Comparison of ENCODE assay signal across 6 cellular contexts in the genomic region with DNA sequence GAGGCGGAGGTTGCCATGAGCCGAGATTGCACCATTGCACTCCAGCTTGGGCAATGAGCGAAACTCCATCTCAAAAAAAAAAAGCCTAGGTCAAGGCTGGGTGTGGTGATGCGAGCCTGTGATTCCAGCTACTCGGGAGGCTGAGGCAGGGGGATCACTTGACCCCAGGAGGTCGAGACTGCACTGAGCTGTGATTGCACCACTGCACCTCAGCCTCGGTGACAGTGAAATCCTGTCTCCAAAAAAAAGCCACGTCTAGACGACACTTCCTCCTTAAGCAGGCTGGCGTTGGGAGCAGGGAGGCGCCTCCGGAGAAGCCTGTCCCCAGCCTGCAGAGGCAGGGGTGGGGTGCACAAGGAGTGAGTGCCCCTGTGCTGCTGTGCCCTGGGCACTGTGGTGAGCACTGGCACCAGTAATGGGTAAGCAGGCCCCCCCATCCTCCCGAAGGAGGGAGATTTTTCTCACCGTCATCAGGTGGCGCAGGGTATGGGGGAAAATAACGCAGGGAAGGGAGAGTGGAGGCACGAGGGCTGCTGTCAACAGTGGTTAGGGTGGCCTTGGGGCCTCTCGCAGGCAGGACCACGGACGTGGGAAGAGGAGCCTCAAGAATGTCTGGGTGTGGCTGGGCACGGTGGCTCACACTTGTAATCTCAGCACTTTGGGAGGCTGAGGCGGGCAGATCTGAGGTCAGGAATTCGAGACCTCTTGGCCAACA. TPM values are rescaled to one million over a fixed set of nuclear protein-coding genes. Genes with fewer than 3 reads are reported as not detected.
DNase-seq lines count a peak whose midpoint lies in the region; ATAC-seq and TF ChIP-seq lines count a peak whose summit lies in the region.

No MANE protein-coding gene starts in this region.

- H3K36me3 ChIP-seq in MM.1S (replicated peaks; ENCODE audit: insufficient read depth, low read length), result peaks cover 18% of the 10 kb centered on the region

- peak; percentile 51 to 56 for ATAC-seq in activated T-cell treated with anti-CD3 and anti-CD28 coated beads, Interleukin-2, amount 50 U/mL, for 72 hours (replicated peaks in 1 of 2)
- no peak for ATAC-seq in GM19455 (IDR thresholded peaks at IDR 0.05; ENCODE audit: unreplicated experiment)

- peak overlapping the region; percentile 71 to 82 for H3K4me3 Mint-ChIP-seq in activated T-cell treated with anti-CD3 and anti-CD28 coated beads, Interleukin-2, amount 50 U/mL, for 72 hours

- H4K20me1 ChIP-seq in MM.1S (ENCODE audit: insufficient read depth, low read length), result no peaks in the 10 kb centered on the region

- no peaks in the 10 kb centered on the region for H3K9me2 ChIP-seq in MM.1S (replicated peaks; ENCODE audit: insufficient read depth, low read length)

- no peak overlapping the region for H3K4me3 ChIP-seq in MM.1S (ENCODE audit: low read length)

- H3K79me2 ChIP-seq in MM.1S (ENCODE audit: low read length), result peaks cover 38% of the 10 kb centered on the region

- H3K36me3 Mint-ChIP-seq in activated T-cell treated with anti-CD3 and anti-CD28 coated beads, Interleukin-2, amount 50 U/mL, for 72 hours (ENCODE audit: insufficient read depth in 2 of 2), result peaks cover 3 to 24% of the 10 kb centered on the region in 2 donors

- no peaks in the 10 kb centered on the region for H3K9me3 ChIP-seq in MM.1S (replicated peaks; ENCODE audit: insufficient read depth, low read length)

- no peaks in the 10 kb centered on the region for H3K27me3 ChIP-seq in MM.1S (replicated peaks; ENCODE audit: insufficient read depth, low read length)

- TF ChIP-seq CTCF in MM.1S (IDR thresholded peaks at IDR 0.05; ENCODE audit: low read length), result no peak

- peak overlapping the region; percentile 79 for H3K27ac Mint-ChIP-seq in activated T-cell treated with anti-CD3 and anti-CD28 coated beads, Interleukin-2, amount 50 U/mL, for 72 hours

- peaks cover 37% of the 10 kb centered on the region for H3F3A ChIP-seq in MM.1S (ENCODE audit: insufficient read depth, low read length)

- no peak overlapping the region for H3K4me2 ChIP-seq in MM.1S (ENCODE audit: low read depth, low read length)

- no peak overlapping the region for H3K9ac ChIP-seq in MM.1S (ENCODE audit: low read length)

- H3K9me3 Mint-ChIP-seq in activated T-cell treated with anti-CD3 and anti-CD28 coated beads, Interleukin-2, amount 50 U/mL, for 72 hours, result no peaks in the 10 kb centered on the region

- H3K27me3 Mint-ChIP-seq in activated T-cell treated with anti-CD3 and anti-CD28 coated beads, Interleukin-2, amount 50 U/mL, for 72 hours (ENCODE audit: low read depth), result no peaks in the 10 kb centered on the region

- H3K4me1 Mint-ChIP-seq in activated T-cell treated with anti-CD3 and anti-CD28 coated beads, Interleukin-2, amount 50 U/mL, for 72 hours (ENCODE audit: low read depth), result peaks cover 65% of the 10 kb centered on the region

- H2AFZ ChIP-seq in MM.1S (ENCODE audit: low read length), result no peak overlapping the region

- H3K27ac ChIP-seq in MM.1S (ENCODE audit: low read length), result peak overlapping the region; percentile 45; the same call in 1 of the 2 replicates

- peak; percentile 59 for DNase-seq in MM.1S
- peak; percentile 47 to 67 for DNase-seq in activated T-cell treated with anti-CD3 and anti-CD28 coated beads, Interleukin-2, amount 50 U/mL, for 72 hours
- peak; percentile 59 for DNase-seq in stimulated activated CD4-positive, alpha-beta T cell treated with anti-CD3 and anti-CD28 coated beads, Interleukin-2, amount 100 ng/mL, for 48 hours
- DNase-seq in NCI-H1105 (lab: John Stamatoyannopoulos, UW), result no peak
- DNase-seq in DMS79 (lab: John Stamatoyannopoulos, UW), result no peak

- H3K4me1 ChIP-seq in MM.1S (ENCODE audit: low read length), result peaks cover 32% of the 10 kb centered on the region

RNA-seq across cellular contexts. Expression of gene P2RY11, which starts 0.7 kb away (rescaled TPM):
- 10 to 100 TPM; 65.4 to 73.9 TPM for total RNA-seq in activated T-cell treated with anti-CD3 and anti-CD28 coated beads, Interleukin-2, amount 50 U/mL, for 72 hours

RNA-seq across cellular contexts. Expression of gene PPAN, which starts 6.0 kb away (rescaled TPM):
- 100 to 1,000 TPM; 106 to 117 TPM for total RNA-seq in activated T-cell treated with anti-CD3 and anti-CD28 coated beads, Interleukin-2, amount 50 U/mL, for 72 hours

RNA-seq across cellular contexts. Expression of gene EIF3G, which starts 7.5 kb away (rescaled TPM):
- total RNA-seq in activated T-cell treated with anti-CD3 and anti-CD28 coated beads, Interleukin-2, amount 50 U/mL, for 72 hours, result 100 to 1,000 TPM; 277 to 278 TPM

RNA-seq across cellular contexts. Expression of gene ANGPTL6, which starts 9.7 kb away (rescaled TPM):
- total RNA-seq in activated T-cell treated with anti-CD3 and anti-CD28 coated beads, Interleukin-2, amount 50 U/mL, for 72 hours, result 10 to 100 TPM; 13.2 to 17.6 TPM

RNA-seq across cellular contexts. Expression of gene SHFL, which starts 26.1 kb away (rescaled TPM):
- 10 to 100 TPM; 55.0 to 70.4 TPM for total RNA-seq in activated T-cell treated with anti-CD3 and anti-CD28 coated beads, Interleukin-2, amount 50 U/mL, for 72 hours

Comparison
In these comparisons a context has a peak if more than half of its experiments do, and no peak if none do; other contexts are left out.
1. DNase-seq: peak in MM.1S (single experiment), activated T-cell treated with anti-CD3 and anti-CD28 coated beads, Interleukin-2, amount 50 U/mL, for 72 hours (2 of 2) and stimulated activated CD4-positive, alpha-beta T cell treated with anti-CD3 and anti-CD28 coated beads, Interleukin-2, amount 100 ng/mL, for 48 hours (2 of 2); none in NCI-H1105 (single experiment) and DMS79 (single experiment).